In genomic region chr4:87179751-87180150, GRCh38 we compare ENCODE assay signal across 1 cellular context.
TF ChIP-seq lines count a peak whose summit lies in the region.

No MANE protein-coding gene starts in this region.

TF ChIP-seq in GM12891, 5 proteins besides CTCF, POLR2A, EP300 and RAD21 (continued from another document):
- TF ChIP-seq POLR2AphosphoS5 (IDR thresholded peaks at IDR 0.05; ENCODE audit: low read depth, low read length) (no peak), SPI1 (IDR thresholded peaks at IDR 0.05; ENCODE audit: low read depth, low read length) (no peak), TAF1 (IDR thresholded peaks at IDR 0.05; ENCODE audit: low read depth, low read length) (no peak)
